ENCODE assay signal across 15 cellular contexts in the genomic region with DNA sequence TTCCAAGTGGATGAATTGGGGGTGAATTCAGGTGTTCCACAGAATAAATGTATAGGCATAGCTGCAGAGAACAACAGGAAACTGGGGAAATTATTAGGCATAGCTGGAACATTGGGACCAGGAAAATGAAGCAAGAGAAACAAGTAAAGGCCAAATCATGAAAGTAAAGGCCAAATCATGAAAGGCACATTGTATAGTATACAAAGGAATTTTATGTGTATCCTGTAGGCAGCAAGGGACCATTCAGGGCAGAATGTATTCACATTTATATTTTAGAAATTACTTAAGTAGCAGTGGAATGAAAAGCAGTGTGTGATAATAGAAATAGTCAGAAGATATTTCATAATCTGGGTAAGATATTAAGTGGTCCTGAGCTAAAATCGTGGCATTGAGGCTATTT.
DNase-seq lines count a peak whose midpoint lies in the region; ATAC-seq, FAIRE-seq and TF ChIP-seq lines count a peak whose summit lies in the region.
"Had no signal": no experiment of that assay in that cellular context is flagged by ENCODE, and none has a peak within 500 bp of the region (broad histone marks: within the 10 kb centered on the region; RNA-seq: fewer than 3 reads in every experiment).

No MANE protein-coding gene starts in this region.

- TF ChIP-seq CTCF in IMR-90 (conservative IDR thresholded peaks at IDR 0.05; ENCODE audit: low read depth, low read length), result no peak
- no peak for TF ChIP-seq CTCF in OCI-LY7 (conservative IDR thresholded peaks at IDR 0.05; ENCODE audit: low read length)
- no peak for TF ChIP-seq CTCF in endothelial cell of umbilical vein (IDR thresholded peaks at IDR 0.05; ENCODE audit: extremely low read depth in 1 of 2, insufficient read depth in 1 of 2, low read depth in 1 of 2, low read length in 2 of 2)

- H2BK120ac ChIP-seq in IMR-90 (ENCODE audit: low read depth, low read length), result no peak overlapping the region

- peaks cover 36% of the 10 kb centered on the region for H3K36me3 ChIP-seq in BLaER1
- H3K36me3 ChIP-seq in IMR-90 (ENCODE audit: control insufficient read depth, insufficient read depth, low read length), result no peaks in the 10 kb centered on the region
- H3K36me3 ChIP-seq in OCI-LY7 (ENCODE audit: insufficient read depth, low read length), result peaks cover 27% of the 10 kb centered on the region; the same call in 1 of the 2 replicates
- H3K36me3 ChIP-seq in endothelial cell of umbilical vein (ENCODE audit: control insufficient read depth in 2 of 2, extremely low read depth in 1 of 2, insufficient read depth in 2 of 2, low read length in 2 of 2), result no peaks in the 10 kb centered on the region

- no CpG with 5 or more reads among the region's 1 CpG for WGBS in IMR-90 (ENCODE audit: extremely low coverage in 2 of 2, insufficient read length in 1 of 2), 2 experiments

- no peak overlapping the region for H4K5ac ChIP-seq in IMR-90 (ENCODE audit: low read depth, low read length)

- H2AK9ac ChIP-seq in IMR-90 (replicated peaks; ENCODE audit: low read depth, low read length, poor library complexity), result no peak overlapping the region

- in situ Hi-C loops in IMR-90 (cut with MboI; ENCODE audit: low sequenced_read_pairs), result no loop called here

- peaks cover 3 to 10% of the 10 kb centered on the region in 2 experiments; a peak in 2 of 4 replicates for H3K79me1 ChIP-seq in IMR-90 (ENCODE audit: low read depth in 1 of 2, low read length in 2 of 2)

- H3K4me3 ChIP-seq in BLaER1, result peak overlapping the region; percentile 48
- H3K4me3 ChIP-seq in IMR-90 (ENCODE audit: insufficient read depth, low read depth, low read length), result no peak overlapping the region
- peak overlapping the region; percentile 46 for H3K4me3 ChIP-seq in OCI-LY7 (ENCODE audit: low read depth, low read length, poor library complexity, severe bottlenecking)
- H3K4me3 ChIP-seq in endothelial cell of umbilical vein (replicated peaks in 1 of 3; ENCODE audit: insufficient read depth in 1 of 3, low read depth in 1 of 3, low read length in 3 of 3), result no peak overlapping the region

- H2BK5ac ChIP-seq in IMR-90 (ENCODE audit: low read depth, low read length, poor library complexity, severe bottlenecking), result no peak overlapping the region

- no peaks in the 10 kb centered on the region for H3K9me2 ChIP-seq in OCI-LY7 (ENCODE audit: insufficient read depth, low read length)

- intact Hi-C loops in IMR-90 (cut with micrococcal nuclease) (loop anchor here (10.0 kb wide), 1 partner anchor 60 kb away; no protein-coding TSS in a partner anchor), OCI-LY7 (cut with micrococcal nuclease; ENCODE audit: unreplicated experiment) (loop anchor here (2.0 kb wide), 4 partner anchors 76 to 260 kb away; partner anchors contain the start of genes PAX5 and ZCCHC7), endothelial cell of umbilical vein (cut with micrococcal nuclease) (no loop called here)

- H4K20me1 ChIP-seq in BLaER1, result no peaks in the 10 kb centered on the region
- no peaks in the 10 kb centered on the region for H4K20me1 ChIP-seq in IMR-90 (ENCODE audit: insufficient read depth, low read length)
- H4K20me1 ChIP-seq in OCI-LY7 (ENCODE audit: insufficient read depth, low read length), result no peaks in the 10 kb centered on the region
- H4K20me1 ChIP-seq in endothelial cell of umbilical vein (replicated peaks; ENCODE audit: control insufficient read depth, extremely low read depth, insufficient read depth, low read length), result no peaks in the 10 kb centered on the region

- H2AK5ac ChIP-seq in IMR-90 (ENCODE audit: low read depth, low read length), result no peak overlapping the region

- no peak overlapping the region for H4K8ac ChIP-seq in IMR-90 (ENCODE audit: low read depth in 2 of 2, low read length in 2 of 2)

- H3K56ac ChIP-seq in IMR-90 (ENCODE audit: extremely low read depth, insufficient read depth, low read length), result no peak overlapping the region

- no peak overlapping the region for H3K18ac ChIP-seq in IMR-90 (ENCODE audit: low read depth, low read length)

- H3K9me3 ChIP-seq in BLaER1 (no peaks in the 10 kb centered on the region), IMR-90 (ENCODE audit: control insufficient read depth, insufficient read depth, low read length) (no peaks in the 10 kb centered on the region), OCI-LY7 (ENCODE audit: low read length) (no peaks in the 10 kb centered on the region), endothelial cell of umbilical vein (replicated peaks; ENCODE audit: control insufficient read depth, insufficient read depth, low read length) (no peaks in the 10 kb centered on the region)
- H3K9me3 ChIP-seq: Caco-2 had no signal

- H3K23ac ChIP-seq in IMR-90 (ENCODE audit: low read depth, low read length), result no peak overlapping the region

- H2AFZ ChIP-seq in IMR-90 (replicated peaks; ENCODE audit: low read length, poor library complexity) (no peak overlapping the region), OCI-LY7 (ENCODE audit: low read length) (no peak overlapping the region), endothelial cell of umbilical vein (ENCODE audit: low read depth, low read length) (no peak overlapping the region)

- no peaks in the 10 kb centered on the region for H3K27me3 ChIP-seq in BLaER1
- no peaks in the 10 kb centered on the region for H3K27me3 ChIP-seq in IMR-90 (ENCODE audit: control insufficient read depth, insufficient read depth, low read length)
- no peaks in the 10 kb centered on the region for H3K27me3 ChIP-seq in endothelial cell of umbilical vein (ENCODE audit: control insufficient read depth in 2 of 2, insufficient read depth in 2 of 2, low read length in 2 of 2)

- H2BK20ac ChIP-seq in IMR-90 (ENCODE audit: low read depth, low read length), result peak overlapping the region; percentile 52; the same call in 1 of the 2 replicates

- H3K14ac ChIP-seq in IMR-90 (replicated peaks; ENCODE audit: low read depth, low read length), result no peak overlapping the region

- no peak for TF ChIP-seq RAD21 in IMR-90 (IDR thresholded peaks at IDR 0.05; ENCODE audit: low read length)

- H3K9ac ChIP-seq in BLaER1 (peak overlapping the region; percentile 79), IMR-90 (ENCODE audit: low read depth, low read length) (no peak overlapping the region), endothelial cell of umbilical vein (replicated peaks; ENCODE audit: extremely low read depth, insufficient read depth, low read length) (no peak overlapping the region)

- TF ChIP-seq POLR2A in IMR-90 (IDR thresholded peaks at IDR 0.05; ENCODE audit: low read depth, low read length) (no peak), endothelial cell of umbilical vein (IDR thresholded peaks at IDR 0.05; ENCODE audit: low read depth, low read length) (no peak)

- POLR2A ChIA-PET in IMR-90 (lab: Charles Lee; ENCODE audit: unreplicated experiment), result no interaction called here
- POLR2A ChIA-PET in OCI-LY7 (lab: Charles Lee), result interaction anchor here (0.7 to 15.1 kb wide), 10 partner anchors 9 to 266 kb away, joined by 3 to 290 read pairs (median 14); no protein-coding TSS in a partner anchor
- POLR2A ChIA-PET in endothelial cell of umbilical vein (lab: Charles Lee), result no interaction called here

- no peak for DNase-seq in IMR-90
- DNase-seq in OCI-LY7 (ENCODE audit: low spot score), result no peak
- peak; percentile 33 for DNase-seq in endothelial cell of umbilical vein (ENCODE audit: low read depth, low spot score)
- no peak for DNase-seq in Ammon's horn (ENCODE audit: low spot score)
- no peak for DNase-seq in NCI-H510A treated with DMSO at 0.1 percent for 48 hours (lab: John Stamatoyannopoulos, UW)
- no peak for DNase-seq in ureter (ENCODE audit: low spot score)
- DNase-seq in HUDEP-2 (lab: John Stamatoyannopoulos, UW; ENCODE audit: unreplicated experiment in 76 of 76), result no peak
- DNase-seq: C1 segment of cervical spinal cord, Caco-2, NCI-H1092 treated with DMSO at 0.1 percent for 48 hours, NCI-H187 treated with DMSO at 0.1 percent for 48 hours, NCI-H2171, NCI-H446 treated with DMSO at 0.1 percent for 48 hours, NCI-H774 had no signal

- no peak overlapping the region for H2BK15ac ChIP-seq in IMR-90 (ENCODE audit: low read depth, low read length)

- H4K91ac ChIP-seq in IMR-90 (ENCODE audit: insufficient read depth, low read depth, low read length), result no peak overlapping the region

- CTCF ChIA-PET in IMR-90 (lab: Yijun Ruan, JAX), result no interaction called here
- CTCF ChIA-PET in OCI-LY7 (lab: Charles Lee; ENCODE audit: unreplicated experiment), result interaction anchor here (1.0 kb wide), 1 partner anchor 34 kb away, joined by 3 read pairs; no protein-coding TSS in a partner anchor
- CTCF ChIA-PET in endothelial cell of umbilical vein (lab: Charles Lee), result no interaction called here

- no peaks in the 10 kb centered on the region for H3K9me1 ChIP-seq in IMR-90 (ENCODE audit: insufficient read depth, low read length)
- no peaks in the 10 kb centered on the region for H3K9me1 ChIP-seq in endothelial cell of umbilical vein (replicated peaks; ENCODE audit: control insufficient read depth, extremely low read depth, insufficient read depth, low read length)

- dilution Hi-C loops in IMR-90 (cut with HindIII; ENCODE audit: low sequenced_read_pairs, unreplicated experiment), result no loop called here
- dilution Hi-C loops in endothelial cell of umbilical vein (cut with MboI; ENCODE audit: extremely low pct_ligation_motif_present, low sequenced_read_pairs), result no loop called here

- H3K79me2 ChIP-seq in OCI-LY7 (ENCODE audit: insufficient read depth, low read depth, low read length) (peaks cover 91% of the 10 kb centered on the region), endothelial cell of umbilical vein (ENCODE audit: control insufficient read depth, insufficient read depth, low read length) (no peaks in the 10 kb centered on the region)

- H3K27ac ChIP-seq in BLaER1, result peak overlapping the region; percentile 95
- H3K27ac ChIP-seq in IMR-90 (ENCODE audit: insufficient read depth, low read length), result no peak overlapping the region
- peak overlapping the region; percentile 99 for H3K27ac ChIP-seq in OCI-LY7 (ENCODE audit: low read depth, low read length, poor library complexity, severe bottlenecking)
- no peak overlapping the region for H3K27ac ChIP-seq in endothelial cell of umbilical vein (ENCODE audit: insufficient read depth, low read depth, low read length)

- BruUV-seq in IMR-90 (replicated peaks; lab: Mats Ljungman, UMichigan) (no TSS peak), OCI-LY7 (replicated peaks; lab: Mats Ljungman, UMichigan) (no TSS peak), endothelial cell of umbilical vein (replicated peaks; lab: Mats Ljungman, UMichigan) (no TSS peak)

- H3K4me2 ChIP-seq in BLaER1 (peak overlapping the region; percentile 92), IMR-90 (ENCODE audit: low read depth, low read length) (no peak overlapping the region), OCI-LY7 (ENCODE audit: low read length) (peak overlapping the region; percentile 73), endothelial cell of umbilical vein (ENCODE audit: insufficient read depth, low read length) (peak overlapping the region; percentile 1)

- FAIRE-seq in endothelial cell of umbilical vein (lab: Jason Lieb, UNC), result no peak

- H3K4me1 ChIP-seq in BLaER1, result peaks cover 95% of the 10 kb centered on the region
- peaks cover 3% of the 10 kb centered on the region for H3K4me1 ChIP-seq in IMR-90 (ENCODE audit: control insufficient read depth, insufficient read depth, low read length)
- H3K4me1 ChIP-seq in OCI-LY7 (ENCODE audit: insufficient read depth, low read length, poor library complexity, severe bottlenecking), result peaks cover 100% of the 10 kb centered on the region
- peaks cover 26% of the 10 kb centered on the region for H3K4me1 ChIP-seq in endothelial cell of umbilical vein (ENCODE audit: control insufficient read depth, extremely low read depth, insufficient read depth, low read length)
- H3K4me1 ChIP-seq: Caco-2 had no signal

- ATAC-seq in IMR-90 (ENCODE audit: low read depth), result no peak

- H3K4ac ChIP-seq in IMR-90 (ENCODE audit: low read depth, low read length), result no peak overlapping the region

Comparison
In these comparisons a context has a peak if more than half of its experiments do, and no peak if none do; other contexts are left out.
1. H3K27ac ChIP-seq: peak in BLaER1 (single experiment) and OCI-LY7 (single experiment); none in IMR-90 (single experiment) and endothelial cell of umbilical vein (single experiment).
2. H3K4me3 ChIP-seq: peak in BLaER1 (single experiment) and OCI-LY7 (single experiment); none in IMR-90 (single experiment) and endothelial cell of umbilical vein (0 of 3).